Comparison of ENCODE assay signal across 25 cellular contexts in genomic region chr2:130987519-130988425, GRCh38.
DNase-seq lines count a peak whose midpoint lies in the region; ATAC-seq and TF ChIP-seq lines count a peak whose summit lies in the region.
"Had no signal": no experiment of that assay in that cellular context is flagged by ENCODE, and none has a peak within 500 bp of the region (broad histone marks: within the 10 kb centered on the region; RNA-seq: fewer than 3 reads in every experiment).

No MANE protein-coding gene starts in this region.

- H3K27ac Mint-ChIP-seq in activated T-cell treated with anti-CD3 and anti-CD28 coated beads, Interleukin-2, amount 50 U/mL, for 72 hours: no peak overlapping the region
- H3K27ac Mint-ChIP-seq: natural killer cell had no signal

- in situ Hi-C loops in T47D (cut with HindIII; ENCODE audit: low pct_unique_long_range_greater_than_20kb, low sequenced_read_pairs) (no loop called here), brain microvascular endothelial cell (cut with HindIII; ENCODE audit: low pct_ligation_motif_present, low sequenced_read_pairs) (no loop called here)

- H3K27me3 Mint-ChIP-seq in activated T-cell treated with anti-CD3 and anti-CD28 coated beads, Interleukin-2, amount 50 U/mL, for 72 hours (ENCODE audit: low read depth): no peaks in the 10 kb centered on the region

- no peak overlapping the region for H3K27ac ChIP-seq in breast epithelium
- no peak overlapping the region for H3K27ac ChIP-seq in esophagus muscularis mucosa (replicated peaks in 1 of 4)
- H3K27ac ChIP-seq in heart right ventricle: no peak overlapping the region
- no peak overlapping the region for H3K27ac ChIP-seq in brain microvascular endothelial cell
- H3K27ac ChIP-seq: hepatocyte, HL-60, upper lobe of right lung had no signal

- no peaks in the 10 kb centered on the region for H3K9me3 ChIP-seq in breast epithelium
- no peaks in the 10 kb centered on the region for H3K9me3 ChIP-seq in esophagus muscularis mucosa
- H3K9me3 ChIP-seq in heart right ventricle: no peaks in the 10 kb centered on the region
- H3K9me3 ChIP-seq: upper lobe of right lung had no signal

- TF ChIP-seq CTCF in breast epithelium (IDR thresholded peaks at IDR 0.05): no peak
- TF ChIP-seq CTCF in esophagus muscularis mucosa (IDR thresholded peaks at IDR 0.05): no peak
- no peak for TF ChIP-seq CTCF in heart right ventricle (IDR thresholded peaks at IDR 0.05)
- TF ChIP-seq CTCF in brain microvascular endothelial cell (IDR thresholded peaks at IDR 0.05; ENCODE audit: low read depth, low read length, missing control alignments): no peak

- H3K4me1 Mint-ChIP-seq in activated T-cell treated with anti-CD3 and anti-CD28 coated beads, Interleukin-2, amount 50 U/mL, for 72 hours (ENCODE audit: low read depth): no peaks in the 10 kb centered on the region

- TF ChIP-seq POLR2A in breast epithelium (IDR thresholded peaks at IDR 0.05) (no peak), esophagus muscularis mucosa (IDR thresholded peaks at IDR 0.05; ENCODE audit: low read depth) (no peak)

- H3K27me3 ChIP-seq in breast epithelium (no peaks in the 10 kb centered on the region), esophagus muscularis mucosa (no peaks in the 10 kb centered on the region), heart right ventricle (peaks cover 0 to 11% (median 0%) of the 10 kb centered on the region in 7 donors), brain microvascular endothelial cell (replicated peaks) (no peaks in the 10 kb centered on the region)
- H3K27me3 ChIP-seq: hepatocyte, upper lobe of right lung had no signal

- ATAC-seq in heart right ventricle: no peak
- ATAC-seq in activated T-cell treated with anti-CD3 and anti-CD28 coated beads, Interleukin-2, amount 50 U/mL, for 72 hours (replicated peaks in 1 of 2): no peak
- ATAC-seq: activated naive CD4-positive, alpha-beta T cell treated with anti-CD3 and anti-CD28 coated beads, Interleukin-2, amount 50 U/mL, for 72 hours; natural killer cell; Right ventricle myocardium inferior had no signal

- H3K4me1 ChIP-seq in breast epithelium (no peaks in the 10 kb centered on the region), esophagus muscularis mucosa (no peaks in the 10 kb centered on the region), heart right ventricle (peaks cover 0 to 15% (median 0%) of the 10 kb centered on the region in 9 donors)
- H3K4me1 ChIP-seq: upper lobe of right lung had no signal

- TF ChIP-seq EP300 in esophagus muscularis mucosa (IDR thresholded peaks at IDR 0.05): no peak

- H3K9me3 Mint-ChIP-seq in activated T-cell treated with anti-CD3 and anti-CD28 coated beads, Interleukin-2, amount 50 U/mL, for 72 hours: no peaks in the 10 kb centered on the region
- H3K9me3 Mint-ChIP-seq: activated naive CD4-positive, alpha-beta T cell treated with anti-CD3 and anti-CD28 coated beads, Interleukin-2, amount 50 U/mL, for 72 hours; natural killer cell had no signal

- H3K36me3 ChIP-seq in breast epithelium: no peaks in the 10 kb centered on the region
- H3K36me3 ChIP-seq in esophagus muscularis mucosa: no peaks in the 10 kb centered on the region
- no peaks in the 10 kb centered on the region for H3K36me3 ChIP-seq in heart right ventricle
- H3K36me3 ChIP-seq in brain microvascular endothelial cell (replicated peaks): no peaks in the 10 kb centered on the region
- H3K36me3 ChIP-seq: upper lobe of right lung had no signal

- 72% methylated on average over 15 of the region's 15 CpGs for WGBS in esophagus muscularis mucosa
- 65 to 72% methylated on average over 15 of the region's 15 CpGs for WGBS in heart right ventricle, 2 donors

- DNase-seq in T47D (ENCODE audit: low read depth in 1 of 2, low spot score in 1 of 2) (peak; percentile 39 to 53), breast epithelium (ENCODE audit: low spot score in 2 of 2) (no peak), NCI-H524 (lab: John Stamatoyannopoulos, UW) (peak; percentile 66 to 69), esophagus muscularis mucosa (ENCODE audit: extremely low spot score) (peak; percentile 82), heart right ventricle (no peak), brain microvascular endothelial cell (no peak)
- no peak for DNase-seq in stimulated activated CD4-positive, alpha-beta T cell treated with anti-CD3 and anti-CD28 coated beads, Interleukin-15, amount 100 ng/mL, for 24 hours
- no peak for DNase-seq in activated T-cell treated with anti-CD3 and anti-CD28 coated beads, Interleukin-2, amount 50 U/mL, for 72 hours
- DNase-seq: activated CD4-positive, alpha-beta T cell treated with anti-CD3 and anti-CD28 coated beads for 4 hours; amygdala; DMS 273 treated with DMSO at 0.1 percent for 48 hours; KBM-7; kidney glomerular epithelial cell; natural killer cell; NCI-H1092 treated with DMSO at 0.1 percent for 48 hours; NCI-H2081; NCI-H446; NK-92 treated with Interleukin-12 subunit alpha and Interleukin-12 subunit beta, amount 100 ng/mL, for 24 hours; stimulated activated naive CD4-positive, alpha-beta T cell; upper lobe of right lung had no signal

- intact Hi-C loops in breast epithelium (cut with DNase I; ENCODE audit: low total_unique reads): no loop called here
- intact Hi-C loops in esophagus muscularis mucosa (cut with DNase I): no loop called here
- intact Hi-C loops in heart right ventricle (cut with DNase I): no loop called here

- H3K4me3 ChIP-seq in breast epithelium: no peak overlapping the region
- H3K4me3 ChIP-seq in esophagus muscularis mucosa: no peak overlapping the region
- no peak overlapping the region for H3K4me3 ChIP-seq in heart right ventricle
- no peak overlapping the region for H3K4me3 ChIP-seq in brain microvascular endothelial cell (ENCODE audit: low read depth, low read length)
- H3K4me3 ChIP-seq: hepatocyte, lung, upper lobe of right lung had no signal

- peaks cover 0 to 2% of the 10 kb centered on the region in 2 donors for H3K36me3 Mint-ChIP-seq in activated T-cell treated with anti-CD3 and anti-CD28 coated beads, Interleukin-2, amount 50 U/mL, for 72 hours (ENCODE audit: insufficient read depth in 2 of 2)
- H3K36me3 Mint-ChIP-seq: activated naive CD4-positive, alpha-beta T cell treated with anti-CD3 and anti-CD28 coated beads, Interleukin-2, amount 50 U/mL, for 72 hours; natural killer cell had no signal

- no peak overlapping the region for H3K4me3 Mint-ChIP-seq in activated T-cell treated with anti-CD3 and anti-CD28 coated beads, Interleukin-2, amount 50 U/mL, for 72 hours
- H3K4me3 Mint-ChIP-seq: natural killer cell had no signal

Comparison
In these comparisons a context has a peak if more than half of its experiments do, and no peak if none do; other contexts are left out.
1. DNase-seq: peak in T47D (2 of 2), NCI-H524 (2 of 2) and esophagus muscularis mucosa (single experiment); none in breast epithelium (0 of 2), heart right ventricle (0 of 2), stimulated activated CD4-positive, alpha-beta T cell treated with anti-CD3 and anti-CD28 coated beads, Interleukin-15, amount 100 ng/mL, for 24 hours (single experiment), brain microvascular endothelial cell (single experiment) and activated T-cell treated with anti-CD3 and anti-CD28 coated beads, Interleukin-2, amount 50 U/mL, for 72 hours (0 of 2).